In genomic region chr6:13526718-13527668, GRCh38 we compare ENCODE assay signal across 8 cellular contexts. TPM values are rescaled to one million over a fixed set of nuclear protein-coding genes. Genes with fewer than 3 reads are reported as not detected.
A peak's percentile ranks its signal among the peaks of the same experiment; 100 is the strongest.
DNase-seq lines count a peak whose midpoint lies in the region; ATAC-seq and TF ChIP-seq lines count a peak whose summit lies in the region.

No MANE protein-coding gene starts in this region.

- DNase-seq in EH (ENCODE audit: low read depth), result peak; percentile 19
- DNase-seq in HL-60 (ENCODE audit: low read depth in 1 of 2, low spot score in 1 of 2), result peak; percentile 84 to 86
- peak; percentile 7 for DNase-seq in RPMI7951 (ENCODE audit: low read depth)
- DNase-seq in endothelial cell (ENCODE audit: low spot score), result peak; percentile 9
- peak; percentile 89 for DNase-seq in spleen
- DNase-seq in vagina (ENCODE audit: extremely low spot score in 2 of 2), result no peak
- no peak for DNase-seq in HFFc6

- H3K9me3 ChIP-seq in spleen (no peaks in the 10 kb centered on the region), vagina (no peaks in the 10 kb centered on the region)

- H3K27me3 Mint-ChIP-seq in endothelial cell (ENCODE audit: unreplicated experiment) (peaks cover 3% of the 10 kb centered on the region), HFFc6 (ENCODE audit: insufficient read depth) (peaks cover 11% of the 10 kb centered on the region)

- TF ChIP-seq POLR2A in spleen (IDR thresholded peaks at IDR 0.05), result peak in 1 of 3 donors; percentile 12
- no peak for TF ChIP-seq POLR2A in vagina (IDR thresholded peaks at IDR 0.05)

- H3K4me1 Mint-ChIP-seq in endothelial cell (ENCODE audit: unreplicated experiment) (peaks cover 59% of the 10 kb centered on the region), HFFc6 (ENCODE audit: low read depth) (0 out of 2 replicates have a peak, but pooled peaks cover 6% of the 10 kb centered on the region)

- TF ChIP-seq CTCF in HL-60 (IDR thresholded peaks at IDR 0.05; ENCODE audit: insufficient read depth, low read length) (no peak), endothelial cell (IDR thresholded peaks at IDR 0.05; ENCODE audit: unreplicated experiment) (no peak), spleen (IDR thresholded peaks at IDR 0.05 in 8 of 11, conservative IDR thresholded peaks at IDR 0.05 in 3 of 11) (peak in 8 of 11 experiments; percentile 3 to 36 (median 23)), vagina (IDR thresholded peaks at IDR 0.05) (no peak), HFFc6 (IDR thresholded peaks at IDR 0.05) (no peak)

- intact Hi-C loops in spleen (cut with DNase I; ENCODE audit: low total_unique reads), result no loop called here
- intact Hi-C loops in vagina (cut with DNase I), result no loop called here

- H3K27me3 ChIP-seq in HL-60 (ENCODE audit: insufficient read depth, poor library complexity, severe bottlenecking) (no peaks in the 10 kb centered on the region), spleen (replicated peaks in 1 of 7) (no peaks in the 10 kb centered on the region), vagina (no peaks in the 10 kb centered on the region)

- no peak overlapping the region for H3K4me3 Mint-ChIP-seq in endothelial cell (ENCODE audit: unreplicated experiment)
- no peak overlapping the region for H3K4me3 Mint-ChIP-seq in HFFc6

- WGBS in spleen, 5 donors, result 35 to 43% (median 36%) methylated on average over 17 of the region's 17 CpGs

- H3K27ac Mint-ChIP-seq in endothelial cell (ENCODE audit: unreplicated experiment) (peak overlapping the region; percentile 3), HFFc6 (no peak overlapping the region)

- H3K36me3 ChIP-seq in spleen (no peaks in the 10 kb centered on the region), vagina (no peaks in the 10 kb centered on the region)

- peak; percentile 75 for ATAC-seq in GM21381 (IDR thresholded peaks at IDR 0.05; ENCODE audit: unreplicated experiment)

- H3K27ac ChIP-seq in HL-60 (replicated peaks), result peak overlapping the region; percentile 78
- H3K27ac ChIP-seq in spleen, result peak overlapping the region; percentile 82 to 95 (median 88)
- H3K27ac ChIP-seq in vagina, result no peak overlapping the region

- H3K4me1 ChIP-seq in spleen (peaks cover 14 to 66% (median 46%) of the 10 kb centered on the region in 6 donors), vagina (no peaks in the 10 kb centered on the region)

- H3K36me3 Mint-ChIP-seq in endothelial cell (ENCODE audit: low read depth, unreplicated experiment) (no peaks in the 10 kb centered on the region), HFFc6 (ENCODE audit: low read depth) (no peaks in the 10 kb centered on the region)

- H3K9me3 Mint-ChIP-seq in endothelial cell (ENCODE audit: unreplicated experiment) (no peaks in the 10 kb centered on the region), HFFc6 (no peaks in the 10 kb centered on the region)

- no peak overlapping the region for H3K4me3 ChIP-seq in HL-60 (replicated peaks; ENCODE audit: insufficient read depth, low read length)
- no peak overlapping the region for H3K4me3 ChIP-seq in spleen
- no peak overlapping the region for H3K4me3 ChIP-seq in vagina

RNA-seq across cellular contexts. Expression of gene GFOD1, which starts 39.6 kb away (rescaled TPM):
- 1.8 TPM in 2 replicates for total RNA-seq in RPMI7951 (2014; rRNA removed; shearing (Covaris generic))
- total RNA-seq in endothelial cell (ENCODE audit: unreplicated experiment) (47.6 TPM), spleen (10 to 100 TPM; 16.0 to 54.0 (median 37.4) TPM), vagina (16.9 TPM)
- 1 to 10 TPM; 3.4 to 8.2 (median 4.2) TPM for polyA plus RNA-seq in spleen
- total RNA-seq in HFFc6 (2021; fragmentation: NEBNext Ultra II Directional; extraction: Animal tissue kit (Norgen Biotek cat#: 25700)), result 1 to 10 TPM; 2.3 to 4.7 (median 2.9) TPM

RNA-seq across cellular contexts. Expression of gene SIRT5, which starts 47.4 kb away (rescaled TPM):
- total RNA-seq in RPMI7951 (2014; rRNA removed; shearing (Covaris generic)), result 5.9 and 10.0 TPM in 2 replicates
- 16.0 TPM for total RNA-seq in endothelial cell (ENCODE audit: unreplicated experiment)
- total RNA-seq in spleen, result 10 to 100 TPM; 11.0 to 23.7 (median 18.0) TPM
- polyA plus RNA-seq in spleen, result 10 to 100 TPM in 1 of 3 donors, 1 to 10 TPM in 2; 8.2 to 10.8 (median 9.1) TPM
- 7.1 TPM for total RNA-seq in vagina
- 1 to 10 TPM; 4.3 to 7.0 (median 6.3) TPM for total RNA-seq in HFFc6 (2021; fragmentation: NEBNext Ultra II Directional; extraction: Animal tissue kit (Norgen Biotek cat#: 25700))

Comparison
In these comparisons a context has a peak if more than half of its experiments do, and no peak if none do; other contexts are left out.
1. DNase-seq: peak in EH (single experiment), HL-60 (2 of 2), RPMI7951 (single experiment), endothelial cell (single experiment) and spleen (single experiment); none in vagina (0 of 2) and HFFc6 (single experiment).
2. CTCF ChIP-seq: peak in spleen (8 of 11); none in HL-60 (single experiment), endothelial cell (single experiment), vagina (0 of 3) and HFFc6 (single experiment).